In the genomic region with DNA sequence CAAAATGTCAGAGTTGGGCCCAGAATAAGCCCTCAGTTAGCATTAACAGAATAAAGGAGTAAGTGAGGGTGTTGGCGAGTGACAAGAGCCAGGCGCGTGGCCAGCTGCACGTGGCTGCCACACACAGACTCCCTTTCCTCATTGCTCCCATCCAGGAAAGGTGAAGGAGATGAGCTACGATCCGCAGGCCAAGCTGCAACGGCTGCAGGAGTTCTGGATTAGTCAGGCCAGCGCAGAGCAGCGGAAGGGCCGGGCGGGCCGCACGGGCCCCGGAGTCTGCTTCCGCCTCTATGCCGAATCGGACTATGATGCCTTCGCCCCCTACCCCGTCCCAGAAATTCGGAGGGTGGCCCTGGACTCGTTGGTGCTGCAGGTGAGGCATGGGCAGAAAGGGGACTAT, we compare ENCODE assay signal across 1 cellular context.
TF ChIP-seq lines count a peak whose summit lies in the region.

No MANE protein-coding gene starts in this region.

TF ChIP-seq in K562, 482 proteins besides CTCF, POLR2A, EP300 and RAD21:
- TF ChIP-seq, protein P1, sequence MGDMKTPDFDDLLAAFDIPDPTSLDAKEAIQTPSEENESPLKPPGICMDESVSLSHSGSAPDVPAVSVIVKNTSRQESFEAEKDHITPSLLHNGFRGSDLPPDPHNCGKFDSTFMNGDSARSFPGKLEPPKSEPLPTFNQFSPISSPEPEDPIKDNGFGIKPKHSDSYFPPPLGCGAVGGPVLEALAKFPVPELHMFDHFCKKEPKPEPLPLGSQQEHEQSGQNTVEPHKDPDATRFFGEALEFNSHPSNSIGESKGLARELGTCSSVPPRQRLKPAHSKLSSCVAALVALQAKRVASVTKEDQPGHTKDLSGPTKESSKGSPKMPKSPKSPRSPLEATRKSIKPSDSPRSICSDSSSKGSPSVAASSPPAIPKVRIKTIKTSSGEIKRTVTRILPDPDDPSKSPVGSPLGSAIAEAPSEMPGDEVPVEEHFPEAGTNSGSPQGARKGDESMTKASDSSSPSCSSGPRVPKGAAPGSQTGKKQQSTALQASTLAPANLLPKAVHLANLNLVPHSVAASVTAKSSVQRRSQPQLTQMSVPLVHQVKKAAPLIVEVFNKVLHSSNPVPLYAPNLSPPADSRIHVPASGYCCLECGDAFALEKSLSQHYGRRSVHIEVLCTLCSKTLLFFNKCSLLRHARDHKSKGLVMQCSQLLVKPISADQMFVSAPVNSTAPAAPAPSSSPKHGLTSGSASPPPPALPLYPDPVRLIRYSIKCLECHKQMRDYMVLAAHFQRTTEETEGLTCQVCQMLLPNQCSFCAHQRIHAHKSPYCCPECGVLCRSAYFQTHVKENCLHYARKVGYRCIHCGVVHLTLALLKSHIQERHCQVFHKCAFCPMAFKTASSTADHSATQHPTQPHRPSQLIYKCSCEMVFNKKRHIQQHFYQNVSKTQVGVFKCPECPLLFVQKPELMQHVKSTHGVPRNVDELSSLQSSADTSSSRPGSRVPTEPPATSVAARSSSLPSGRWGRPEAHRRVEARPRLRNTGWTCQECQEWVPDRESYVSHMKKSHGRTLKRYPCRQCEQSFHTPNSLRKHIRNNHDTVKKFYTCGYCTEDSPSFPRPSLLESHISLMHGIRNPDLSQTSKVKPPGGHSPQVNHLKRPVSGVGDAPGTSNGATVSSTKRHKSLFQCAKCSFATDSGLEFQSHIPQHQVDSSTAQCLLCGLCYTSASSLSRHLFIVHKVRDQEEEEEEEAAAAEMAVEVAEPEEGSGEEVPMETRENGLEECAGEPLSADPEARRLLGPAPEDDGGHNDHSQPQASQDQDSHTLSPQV (IDR thresholded peaks at IDR 0.05), result no peak
- TF ChIP-seq RBFOX2 (IDR thresholded peaks at IDR 0.05; ENCODE audit: low read depth, low read length), result peak; percentile 42; the same call in 1 of the 2 replicates
